ENCODE assay signal across 36 cellular contexts in genomic region chr20:21798384-21798783, GRCh38.
"Had no signal": no experiment of that assay in that cellular context is flagged by ENCODE, and none has a peak within 500 bp of the region (broad histone marks: within the 10 kb centered on the region; RNA-seq: fewer than 3 reads in every experiment).

No MANE protein-coding gene starts in this region.

- H3K4me1 Mint-ChIP-seq: activated B cell treated with CpG ODN at 0.5 μM for 24 hours; activated CD4-positive, alpha-beta T cell treated with anti-CD3 and anti-CD28 coated beads, Interleukin-2, amount 10 ng/mL, durations not matched to agents 24 days and 14 days; activated CD8-positive, alpha-beta memory T cell treated with anti-CD3 and anti-CD28 coated beads, Interleukin-2, amount 10 ng/mL, durations not matched to agents 7 days and 5 days; activated naive CD4-positive, alpha-beta T cell treated with anti-CD3 and anti-CD28 coated beads, Interleukin-2, amount 10 ng/mL, durations not matched to agents 7 days and 5 days; central memory CD8-positive, alpha-beta T cell; T-helper 17 cell had no signal

- ATAC-seq: activated CD4-positive, CD25-positive, alpha-beta regulatory T cell treated with anti-CD3 and anti-CD28 coated beads, Interleukin-2, amount 50 U/mL, for 24 hours; activated CD8-positive, alpha-beta memory T cell treated with anti-CD3 and anti-CD28 coated beads, Interleukin-2, amount 10 ng/mL, durations not matched to agents 7 days and 5 days; activated CD8-positive, alpha-beta T cell treated with anti-CD3 and anti-CD28 coated beads, Interleukin-2, amount 10 ng/mL, durations not matched to agents 7 days and 5 days; effector memory CD8-positive, alpha-beta T cell; gastroesophageal sphincter; heart right ventricle; T-helper 17 cell had no signal

- H3K9me3 ChIP-seq: esophagus squamous epithelium, gastroesophageal sphincter had no signal

- H3K36me3 ChIP-seq: brain microvascular endothelial cell, esophagus squamous epithelium, gastroesophageal sphincter, heart right ventricle, WERI-Rb-1 had no signal

- H3K27me3 Mint-ChIP-seq: activated B cell treated with CpG ODN at 0.5 μM for 24 hours; activated CD4-positive, alpha-beta T cell treated with anti-CD3 and anti-CD28 coated beads, Interleukin-2, amount 10 ng/mL, durations not matched to agents 24 days and 14 days; activated CD8-positive, alpha-beta memory T cell treated with anti-CD3 and anti-CD28 coated beads, Interleukin-2, amount 10 ng/mL, durations not matched to agents 7 days and 5 days; activated naive CD4-positive, alpha-beta T cell treated with anti-CD3 and anti-CD28 coated beads, Interleukin-2, amount 10 ng/mL, durations not matched to agents 7 days and 5 days; activated naive CD8-positive, alpha-beta T cell; central memory CD8-positive, alpha-beta T cell; dendritic cell treated with granulocyte-macrophage colony-stimulating factor and Interleukin-4, amounts not matched to agents 40 ng/mL and 50 ng/mL, for 4 days; effector memory CD8-positive, alpha-beta T cell; T-helper 17 cell had no signal

- H3K4me3 Mint-ChIP-seq: activated B cell treated with CpG ODN at 0.5 μM for 24 hours; activated CD4-positive, alpha-beta memory T cell treated with anti-CD3 and anti-CD28 coated beads for 36 hours; activated CD4-positive, alpha-beta T cell treated with anti-CD3 and anti-CD28 coated beads, Interleukin-2, amount 10 ng/mL, durations not matched to agents 24 days and 14 days; activated CD8-positive, alpha-beta memory T cell treated with anti-CD3 and anti-CD28 coated beads, Interleukin-2, amount 10 ng/mL, durations not matched to agents 7 days and 5 days; activated CD8-positive, alpha-beta T cell treated with anti-CD3 and anti-CD28 coated beads, Interleukin-2, amount 10 ng/mL, durations not matched to agents 7 days and 5 days; activated naive CD4-positive, alpha-beta T cell treated with anti-CD3 and anti-CD28 coated beads, Interleukin-2, amount 10 ng/mL, durations not matched to agents 7 days and 5 days; activated naive CD8-positive, alpha-beta T cell; activated T-helper 1 cell treated with anti-CD3 and anti-CD28 coated beads, Interleukin-12 subunit alpha, Interleukin-12 subunit beta, Interleukin-2, Interleukin-4 antibody, amounts not matched to agents 30 ng/mL and 10 ng/mL and 1 ng/mL, durations not matched to agents 14 hours and 24 hours and 36 hours; central memory CD8-positive, alpha-beta T cell; dendritic cell treated with granulocyte-macrophage colony-stimulating factor and Interleukin-4, amounts not matched to agents 40 ng/mL and 50 ng/mL, for 4 days; effector memory CD8-positive, alpha-beta T cell; T-helper 17 cell; T-helper 2 cell treated with Interferon-gamma antibody and Interleukin-4, amounts not matched to agents 5 μg/mL and 100 μg/mL, for 36 hours had no signal

- FAIRE-seq: astrocyte, bronchial epithelial cell, endometrium, endothelial cell of umbilical vein had no signal

- H3K27ac ChIP-seq: brain microvascular endothelial cell, coronary artery, dorsolateral prefrontal cortex, epithelial cell of prostate, esophagus squamous epithelium, gastroesophageal sphincter, heart right ventricle, WERI-Rb-1 had no signal

- H3K4me1 ChIP-seq: esophagus squamous epithelium, gastroesophageal sphincter, heart right ventricle had no signal

- DNase-seq: activated B cell treated with CpG ODN at 0.5 μM for 24 hours; activated CD4-positive, alpha-beta memory T cell treated with anti-CD3 and anti-CD28 coated beads for 36 hours; activated CD4-positive, alpha-beta T cell treated with anti-CD3 and anti-CD28 coated beads, Interleukin-2, amount 10 ng/mL, durations not matched to agents 24 days and 14 days; activated CD8-positive, alpha-beta memory T cell treated with anti-CD3 and anti-CD28 coated beads, Interleukin-2, amount 10 ng/mL, durations not matched to agents 7 days and 5 days; activated CD8-positive, alpha-beta memory T cell treated with anti-CD3 and anti-CD28 coated beads, Interleukin-2, amount 50 U/mL, for 4 hours; activated CD8-positive, alpha-beta T cell treated with anti-CD3 and anti-CD28 coated beads, Interleukin-2, amount 10 ng/mL, durations not matched to agents 7 days and 5 days; activated effector memory CD4-positive, alpha-beta T cell treated with anti-CD3 and anti-CD28 coated beads, Interleukin-2, amount 50 U/mL, for 16 hours; activated naive CD4-positive, alpha-beta T cell treated with anti-CD3 and anti-CD28 coated beads, Interleukin-2, amount 10 ng/mL, durations not matched to agents 7 days and 5 days; activated T-cell treated with anti-CD3 and anti-CD28 coated beads, Interleukin-2, amount 50 U/mL, for 1 hour; activated T-cell treated with anti-CD3 and anti-CD28 coated beads, Interleukin-2, amount 50 U/mL, for 48 hours; amniotic stem cell; anterior cingulate cortex; brain microvascular endothelial cell; dorsolateral prefrontal cortex; effector memory CD8-positive, alpha-beta T cell; esophagus squamous epithelium; foreskin melanocyte; heart right ventricle; T-helper 1 cell; T-helper 17 cell; T1000; WERI-Rb-1 had no signal

- H3K36me3 Mint-ChIP-seq: activated CD4-positive, alpha-beta memory T cell treated with anti-CD3 and anti-CD28 coated beads for 36 hours; activated CD8-positive, alpha-beta memory T cell treated with anti-CD3 and anti-CD28 coated beads, Interleukin-2, amount 10 ng/mL, durations not matched to agents 7 days and 5 days; activated naive CD4-positive, alpha-beta T cell treated with anti-CD3 and anti-CD28 coated beads, Interleukin-2, amount 10 ng/mL, durations not matched to agents 7 days and 5 days; activated naive CD8-positive, alpha-beta T cell had no signal

- H3K4me3 ChIP-seq: coronary artery, dorsolateral prefrontal cortex, esophagus squamous epithelium, gastroesophageal sphincter, heart right ventricle had no signal

- H3K9me3 Mint-ChIP-seq: activated B cell treated with CpG ODN at 0.5 μM for 24 hours; activated CD4-positive, alpha-beta T cell treated with anti-CD3 and anti-CD28 coated beads, Interleukin-2, amount 10 ng/mL, durations not matched to agents 24 days and 14 days had no signal

- H3K27ac Mint-ChIP-seq: activated B cell treated with CpG ODN at 0.5 μM for 24 hours; activated CD4-positive, alpha-beta memory T cell treated with anti-CD3 and anti-CD28 coated beads for 36 hours; activated CD4-positive, alpha-beta T cell treated with anti-CD3 and anti-CD28 coated beads, Interleukin-2, amount 10 ng/mL, durations not matched to agents 24 days and 14 days; activated CD8-positive, alpha-beta memory T cell treated with anti-CD3 and anti-CD28 coated beads, Interleukin-2, amount 10 ng/mL, durations not matched to agents 7 days and 5 days; activated CD8-positive, alpha-beta T cell treated with anti-CD3 and anti-CD28 coated beads, Interleukin-2, amount 10 ng/mL, durations not matched to agents 7 days and 5 days; activated naive CD4-positive, alpha-beta T cell treated with anti-CD3 and anti-CD28 coated beads, Interleukin-2, amount 10 ng/mL, durations not matched to agents 7 days and 5 days; activated naive CD8-positive, alpha-beta T cell; activated T-helper 1 cell treated with anti-CD3 and anti-CD28 coated beads, Interleukin-12 subunit alpha, Interleukin-12 subunit beta, Interleukin-2, Interleukin-4 antibody, amounts not matched to agents 30 ng/mL and 10 ng/mL and 1 ng/mL, durations not matched to agents 14 hours and 24 hours and 36 hours; activated T-helper 2 cell treated with anti-CD3 and anti-CD28 coated beads, Interferon-gamma antibody, Interleukin-2, Interleukin-4, amounts not matched to agents 10 μg/mL and 5 μg/mL and 100 μg/mL, durations not matched to agents 14 hours and 24 hours and 36 hours; dendritic cell treated with granulocyte-macrophage colony-stimulating factor and Interleukin-4, amounts not matched to agents 40 ng/mL and 50 ng/mL, for 4 days; effector memory CD8-positive, alpha-beta T cell; T-helper 17 cell; T-helper 2 cell treated with Interferon-gamma antibody and Interleukin-4, amounts not matched to agents 5 μg/mL and 100 μg/mL, for 36 hours had no signal

- H3K27me3 ChIP-seq: brain microvascular endothelial cell, esophagus squamous epithelium, gastroesophageal sphincter had no signal
